Comparison of ENCODE assay signal across 22 cellular contexts in genomic region chr9:115182264-115182663, GRCh38.
A peak's percentile ranks its signal among the peaks of the same experiment; 100 is the strongest.
DNase-seq lines count a peak whose midpoint lies in the region; ATAC-seq and TF ChIP-seq lines count a peak whose summit lies in the region.
"Had no signal": no experiment of that assay in that cellular context is flagged by ENCODE, and none has a peak within 500 bp of the region (broad histone marks: within the 10 kb centered on the region; RNA-seq: fewer than 3 reads in every experiment).

No MANE protein-coding gene starts in this region.

- POLR2A ChIA-PET in SK-N-SH (lab: Yijun Ruan, JAX) (no interaction called here), WTC11 (lab: Charles Lee) (no interaction called here)

- H3K9me2 ChIP-seq in SK-N-SH = no peaks in the 10 kb centered on the region

- TF ChIP-seq CTCF in SK-N-SH (IDR thresholded peaks at IDR 0.05) = no peak
- TF ChIP-seq CTCF in WTC11 (IDR thresholded peaks at IDR 0.05) = no peak
- TF ChIP-seq CTCF in osteocyte (IDR thresholded peaks at IDR 0.05) = no peak
- TF ChIP-seq CTCF in type B pancreatic cell (conservative IDR thresholded peaks at IDR 0.05) = no peak

- H3K27me3 Mint-ChIP-seq in WTC11 (ENCODE audit: low read depth) (no peaks in the 10 kb centered on the region), osteocyte (ENCODE audit: unreplicated experiment) (no peaks in the 10 kb centered on the region), type B pancreatic cell (no peaks in the 10 kb centered on the region)
- H3K27me3 Mint-ChIP-seq: B cell had no signal

- H3K27ac ChIP-seq in SK-N-SH (ENCODE audit: low read depth in 2 of 2, low read length in 1 of 2) = no peak overlapping the region
- H3K27ac ChIP-seq: 22Rv1, PC-9, SJSA1 had no signal

- H3K4me3 ChIP-seq in SK-N-SH (ENCODE audit: low read depth in 2 of 2, low read length in 1 of 2) = no peak overlapping the region
- H3K4me3 ChIP-seq: PC-9, SJSA1 had no signal

- H3K27ac Mint-ChIP-seq in WTC11 (peak overlapping the region; percentile 80), osteocyte (ENCODE audit: unreplicated experiment) (no peak overlapping the region), type B pancreatic cell (no peak overlapping the region)
- H3K27ac Mint-ChIP-seq: B cell had no signal

- no peak overlapping the region for H3K4me2 ChIP-seq in SK-N-SH
- H3K4me2 ChIP-seq: PC-9 had no signal

- no peaks in the 10 kb centered on the region for H3K79me2 ChIP-seq in SK-N-SH (ENCODE audit: insufficient read depth)

- H3K36me3 Mint-ChIP-seq in WTC11 = no peaks in the 10 kb centered on the region
- no peaks in the 10 kb centered on the region for H3K36me3 Mint-ChIP-seq in osteocyte (ENCODE audit: unreplicated experiment)
- H3K36me3 Mint-ChIP-seq in type B pancreatic cell = no peaks in the 10 kb centered on the region

- no peak for TF ChIP-seq RAD21 in SK-N-SH (IDR thresholded peaks at IDR 0.05; ENCODE audit: low read length)

- no peaks in the 10 kb centered on the region for H4K20me1 ChIP-seq in SK-N-SH (ENCODE audit: insufficient read depth)

- H2AFZ ChIP-seq in SK-N-SH (ENCODE audit: low read depth) = peak overlapping the region; percentile 13; the same call in 1 of the 2 replicates
- H2AFZ ChIP-seq: PC-9 had no signal

- DNase-seq in SK-N-SH (no peak), WTC11 (ENCODE audit: low spot score) (no peak), islet precursor cell (peak; percentile 60), osteocyte (ENCODE audit: extremely low spot score, unreplicated experiment) (no peak), ACHN (no peak), type B pancreatic cell (ENCODE audit: extremely low spot score, unreplicated experiment) (no peak)
- DNase-seq: COR-L47, DMS 273 treated with DMSO at 0.1 percent for 48 hours, HCEC 1CT, KG1, NCI-H1417, NCI-H187, NCI-H2107, NCI-H2227 treated with DMSO at 0.1 percent for 48 hours, NCI-H524, PC-9 had no signal

- WGBS in SK-N-SH (ENCODE audit: low lambda C conversion rate) = 88% methylated on average over 1 of the region's 1 CpG

- ATAC-seq in SK-N-SH treated with all-trans-retinoic acid at 6 μM for 48 hours (no peak), WTC11 (peak; percentile 96), HG03159 (IDR thresholded peaks at IDR 0.05; ENCODE audit: unreplicated experiment) (no peak)
- ATAC-seq: HepG2 had no signal

- H3K27me3 ChIP-seq in SK-N-SH (ENCODE audit: insufficient read depth) = no peaks in the 10 kb centered on the region
- H3K27me3 ChIP-seq: SJSA1 had no signal

- H3K4me3 Mint-ChIP-seq in WTC11 (no peak overlapping the region), osteocyte (ENCODE audit: unreplicated experiment) (no peak overlapping the region), type B pancreatic cell (no peak overlapping the region)
- H3K4me3 Mint-ChIP-seq: B cell had no signal

- no peaks in the 10 kb centered on the region for H3F3A ChIP-seq in SK-N-SH (replicated peaks; ENCODE audit: insufficient read depth)

- no peak overlapping the region for H3K9ac ChIP-seq in SK-N-SH

- CTCF ChIA-PET in SK-N-SH (lab: Yijun Ruan, JAX) (interaction anchor here (0.8 kb wide), 1 partner anchor 10 kb away, joined by 3 read pairs; no protein-coding TSS in a partner anchor), WTC11 (lab: Charles Lee) (interaction anchor here (0.9 kb wide), 1 partner anchor 508 kb away, joined by 3 read pairs; no protein-coding TSS in a partner anchor)

- in situ Hi-C loops in ACHN (cut with HindIII; ENCODE audit: low pct_ligation_motif_present, low pct_unique_long_range_greater_than_20kb, low sequenced_read_pairs) = no loop called here

- H3K9me3 Mint-ChIP-seq in WTC11 (no peaks in the 10 kb centered on the region), osteocyte (ENCODE audit: unreplicated experiment) (no peaks in the 10 kb centered on the region), type B pancreatic cell (no peaks in the 10 kb centered on the region)

- no peaks in the 10 kb centered on the region for H3K4me1 ChIP-seq in SK-N-SH (ENCODE audit: control insufficient read depth in 1 of 2, insufficient read depth in 2 of 2, low read depth in 1 of 2, low read length in 1 of 2)
- H3K4me1 ChIP-seq: SJSA1 had no signal

- TF ChIP-seq EP300 in SK-N-SH (IDR thresholded peaks at IDR 0.05; ENCODE audit: borderline replicate concordance in 1 of 2, low read depth in 1 of 2, low read length in 1 of 2) = no peak

- H3K4me1 Mint-ChIP-seq in WTC11 (peaks cover 30% of the 10 kb centered on the region), osteocyte (ENCODE audit: unreplicated experiment) (no peaks in the 10 kb centered on the region), type B pancreatic cell (ENCODE audit: unreplicated experiment) (peaks cover 4% of the 10 kb centered on the region)
- H3K4me1 Mint-ChIP-seq: B cell had no signal

- no peaks in the 10 kb centered on the region for H3K9me3 ChIP-seq in SK-N-SH
- H3K9me3 ChIP-seq: SJSA1 had no signal

- no peaks in the 10 kb centered on the region for H3K36me3 ChIP-seq in SK-N-SH (replicated peaks in 1 of 2; ENCODE audit: control insufficient read depth in 1 of 2, insufficient read depth in 2 of 2, low read length in 1 of 2)
- H3K36me3 ChIP-seq: SJSA1 had no signal

TF ChIP-seq in SK-N-SH, 30 proteins besides CTCF, POLR2A, EP300 and RAD21 (continues in another document):
- no peak for TF ChIP-seq EZH2phosphoT487 (IDR thresholded peaks at IDR 0.05; ENCODE audit: borderline replicate concordance, low read depth)
- TF ChIP-seq ZBTB33 (IDR thresholded peaks at IDR 0.05; ENCODE audit: borderline replicate concordance, low read depth) = no peak
- no peak for TF ChIP-seq ELF1 (IDR thresholded peaks at IDR 0.05)
- TF ChIP-seq MXI1 (IDR thresholded peaks at IDR 0.05; ENCODE audit: low read depth, low read length) = no peak
- TF ChIP-seq SIN3A (IDR thresholded peaks at IDR 0.05; ENCODE audit: borderline replicate concordance, low read depth, low read length) = no peak
- TF ChIP-seq NRF1 (IDR thresholded peaks at IDR 0.05; ENCODE audit: low read depth, low read length) = no peak

TF ChIP-seq in SK-N-SH treated with all-trans-retinoic acid at 6 μM for 48 hours, 23 proteins besides CTCF, POLR2A, EP300 and RAD21:
- TF ChIP-seq RARB (CRISPR knock-in tag; IDR thresholded peaks at IDR 0.05) = no peak
TF ChIP-seq in SK-N-SH treated with all-trans-retinoic acid at 6 μM for 48 hours: peak in this region for 0.

TF ChIP-seq in WTC11, 78 proteins besides CTCF, POLR2A, EP300 and RAD21:
- TF ChIP-seq ZNF263 (CRISPR knock-in tag; IDR thresholded peaks at IDR 0.05; ENCODE audit: low read depth) (no peak), SP1 (CRISPR knock-in tag; conservative IDR thresholded peaks at IDR 0.05) (no peak), ZNF396 (CRISPR knock-in tag; IDR thresholded peaks at IDR 0.05; ENCODE audit: borderline replicate concordance) (0 out of 2 replicates have a peak, but pooled peaks have one; percentile 45), MXD4 (CRISPR knock-in tag; IDR thresholded peaks at IDR 0.05; ENCODE audit: borderline replicate concordance) (0 out of 2 replicates have a peak, but pooled peaks have one; percentile 52)
